16 cellular contexts compared by ENCODE assay signal in the genomic region with DNA sequence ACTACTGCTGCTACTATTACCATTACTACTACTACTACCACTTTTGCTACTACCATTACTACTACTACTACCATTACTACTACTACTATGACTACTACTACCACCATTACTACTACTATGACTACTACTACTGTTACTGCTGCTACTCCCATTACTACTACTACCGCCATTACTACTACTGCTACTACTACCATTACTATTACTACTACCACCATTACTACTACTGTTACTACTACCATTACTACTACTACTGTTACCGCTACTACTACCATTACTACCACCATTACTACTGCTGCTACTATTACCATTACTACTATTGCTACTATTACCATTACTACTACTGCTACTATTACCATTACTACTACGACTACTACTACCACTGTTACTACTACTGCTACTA.
DNase-seq lines count a peak whose midpoint lies in the region; ATAC-seq, FAIRE-seq and TF ChIP-seq lines count a peak whose summit lies in the region.
"Had no signal": no experiment of that assay in that cellular context is flagged by ENCODE, and none has a peak within 500 bp of the region (broad histone marks: within the 10 kb centered on the region; RNA-seq: fewer than 3 reads in every experiment).

No MANE protein-coding gene starts in this region.

- H3K4me1 ChIP-seq in HEK293 (ENCODE audit: control insufficient read depth, insufficient read depth, low read length) (no peaks in the 10 kb centered on the region), GM12878 (ENCODE audit: control insufficient read depth, insufficient read depth, low read length) (no peaks in the 10 kb centered on the region), endodermal cell (ENCODE audit: control insufficient read depth, insufficient read depth, low read length) (no peaks in the 10 kb centered on the region)
- H3K4me1 ChIP-seq in CD8-positive, alpha-beta memory T cell (ENCODE audit: insufficient read depth, low read length): no peaks in the 10 kb centered on the region
- H3K4me1 ChIP-seq: Caco-2, HAP-1 had no signal

- no peak for TF ChIP-seq POLR2A in GM12878 (IDR thresholded peaks at IDR 0.05; ENCODE audit: low read depth, low read length)

- no peak overlapping the region for H2AFZ ChIP-seq in GM12878 (ENCODE audit: control insufficient read depth, low read depth, low read length)
- H2AFZ ChIP-seq: GM23338 had no signal

- no peaks in the 10 kb centered on the region for H3K4me1 Mint-ChIP-seq in endodermal cell
- no peaks in the 10 kb centered on the region for H3K4me1 Mint-ChIP-seq in CD8-positive, alpha-beta memory T cell
- H3K4me1 Mint-ChIP-seq: CD4-positive, alpha-beta memory T cell; GM23338 had no signal

- no peak overlapping the region for H3K27ac Mint-ChIP-seq in endodermal cell
- H3K27ac Mint-ChIP-seq in CD8-positive, alpha-beta memory T cell: no peak overlapping the region
- H3K27ac Mint-ChIP-seq: CD4-positive, alpha-beta memory T cell; GM23338 had no signal

- DNase-seq in GM12878 (ENCODE audit: low read depth, low spot score) (no peak), endodermal cell (no peak), cardiac septum (ENCODE audit: low spot score) (no peak), NCI-H2171 (lab: John Stamatoyannopoulos, UW) (no peak)
- DNase-seq in CD8-positive, alpha-beta memory T cell: no peak
- DNase-seq: C1 segment of cervical spinal cord; Caco-2; CD4-positive, alpha-beta memory T cell; DMS153; DND-41 had no signal

- H3K36me3 Mint-ChIP-seq in endodermal cell (ENCODE audit: low read depth): no peaks in the 10 kb centered on the region
- no peaks in the 10 kb centered on the region for H3K36me3 Mint-ChIP-seq in CD8-positive, alpha-beta memory T cell
- H3K36me3 Mint-ChIP-seq: CD4-positive, alpha-beta memory T cell had no signal

- RAD21 ChIA-PET in GM12878 (lab: Charles Lee; ENCODE audit: unreplicated experiment): no interaction called here

- H3K9me3 Mint-ChIP-seq in endodermal cell: peaks cover 4% of the 10 kb centered on the region
- no peaks in the 10 kb centered on the region for H3K9me3 Mint-ChIP-seq in CD8-positive, alpha-beta memory T cell
- H3K9me3 Mint-ChIP-seq: GM23338 had no signal

- H3K27ac ChIP-seq in HEK293 (ENCODE audit: extremely low read depth, low read depth, low read length) (no peak overlapping the region), GM12878 (ENCODE audit: control insufficient read depth, insufficient read depth) (no peak overlapping the region), endodermal cell (ENCODE audit: low read depth, low read length) (no peak overlapping the region)
- no peak overlapping the region for H3K27ac ChIP-seq in CD8-positive, alpha-beta memory T cell (ENCODE audit: low read depth, low read length)

- H3K9me3 ChIP-seq in HEK293 (ENCODE audit: control insufficient read depth, insufficient read depth, low read depth, low read length) (no peaks in the 10 kb centered on the region), GM12878 (replicated peaks; ENCODE audit: control insufficient read depth, insufficient read depth, low read length) (no peaks in the 10 kb centered on the region; the same call in 2 of the 3 replicates), endodermal cell (ENCODE audit: control insufficient read depth, low read length) (peaks cover 8% of the 10 kb centered on the region)
- no peaks in the 10 kb centered on the region for H3K9me3 ChIP-seq in CD8-positive, alpha-beta memory T cell (ENCODE audit: low read length)
- H3K9me3 ChIP-seq: HAP-1 had no signal

- TF ChIP-seq CTCF in HEK293 (tag by site-specific recombination; IDR thresholded peaks at IDR 0.05) (no peak), GM12878 (IDR thresholded peaks at IDR 0.05 in 2 of 3, conservative IDR thresholded peaks at IDR 0.05 in 1 of 3; ENCODE audit: control insufficient read depth in 2 of 3, extremely low read depth in 1 of 3, insufficient read depth in 1 of 3, low read depth in 3 of 3, low read length in 3 of 3) (no peak), endodermal cell (conservative IDR thresholded peaks at IDR 0.05) (no peak)

- SMC1A ChIA-PET in GM12878 (lab: Charles Lee; ENCODE audit: uncharacterized antibody, unreplicated experiment): no interaction called here

- peaks cover 2% of the 10 kb centered on the region for H3K27me3 Mint-ChIP-seq in endodermal cell (ENCODE audit: insufficient read depth)
- H3K27me3 Mint-ChIP-seq in CD8-positive, alpha-beta memory T cell: peaks cover 6 to 7% of the 10 kb centered on the region in 2 donors

- H3K4me3 Mint-ChIP-seq in endodermal cell: no peak overlapping the region
- H3K4me3 Mint-ChIP-seq in CD8-positive, alpha-beta memory T cell: no peak overlapping the region
- H3K4me3 Mint-ChIP-seq: CD4-positive, alpha-beta memory T cell; GM23338 had no signal

- FAIRE-seq in GM12878 (lab: Jason Lieb, UNC): peak; percentile 72
- FAIRE-seq: G401.6, GM18507, H54 had no signal

- no peak for TF ChIP-seq RAD21 in GM12878 (IDR thresholded peaks at IDR 0.05; ENCODE audit: insufficient read depth, low read depth, low read length)

- no TSS peak for BruUV-seq in GM12878 (replicated peaks; lab: Mats Ljungman, UMichigan)

- in situ Hi-C loops in GM12878 (cut with MboI): no loop called here

- no peaks in the 10 kb centered on the region for H4K20me1 ChIP-seq in GM12878 (ENCODE audit: control insufficient read depth, insufficient read depth)

- H3K4me3 ChIP-seq in HEK293 (ENCODE audit: low read depth, low read length) (no peak overlapping the region), GM12878 (no peak overlapping the region), endodermal cell (ENCODE audit: low read length) (peak overlapping the region; percentile 46)
- H3K4me3 ChIP-seq in CD8-positive, alpha-beta memory T cell (ENCODE audit: low read length): no peak overlapping the region
- H3K4me3 ChIP-seq: GM23338, HAP-1 had no signal

- H3K79me2 ChIP-seq in GM12878 (ENCODE audit: control insufficient read depth, insufficient read depth, low read length): no peaks in the 10 kb centered on the region

- no peak for TF ChIP-seq EP300 in GM12878 (IDR thresholded peaks at IDR 0.05; ENCODE audit: borderline replicate concordance in 1 of 2, control insufficient read depth in 1 of 2, low read depth in 2 of 2, low read length in 2 of 2)

- POLR2A ChIA-PET in HEK293 (lab: Yijun Ruan, JAX): no interaction called here
- POLR2A ChIA-PET in GM12878 (lab: Charles Lee): no interaction called here
- POLR2A ChIA-PET in CD8-positive, alpha-beta memory T cell (lab: Charles Lee): no interaction called here

- no peaks in the 10 kb centered on the region for H3K27me3 ChIP-seq in GM12878 (replicated peaks in 1 of 2; ENCODE audit: control insufficient read depth in 2 of 2, insufficient read depth in 2 of 2, low read length in 1 of 2)
- H3K27me3 ChIP-seq in endodermal cell (ENCODE audit: control insufficient read depth, insufficient read depth, low read length, poor library complexity, severe bottlenecking): no peaks in the 10 kb centered on the region
- no peaks in the 10 kb centered on the region for H3K27me3 ChIP-seq in CD8-positive, alpha-beta memory T cell (ENCODE audit: insufficient read depth, low read length, poor library complexity, severe bottlenecking)

- CTCF ChIA-PET in HEK293 (lab: Yijun Ruan, JAX): no interaction called here
- CTCF ChIA-PET in GM12878 (lab: Yijun Ruan, JAX): no interaction called here
- CTCF ChIA-PET in CD8-positive, alpha-beta memory T cell (lab: Charles Lee): no interaction called here

- intact Hi-C loops in GM12878 (cut with micrococcal nuclease; ENCODE audit: unreplicated experiment): no loop called here
- intact Hi-C loops in cardiac septum (cut with DNase I): no loop called here

- ATAC-seq in GM12878: no peak
- ATAC-seq: GM23338 had no signal

- 92% methylated on average over 3 of the region's 3 CpGs for WGBS in GM12878 (ENCODE audit: insufficient coverage, insufficient replicate concordance, low lambda C conversion rate, missing lambda C conversion rate)
- 92 to 100% methylated on average over 3 of the region's 3 CpGs for WGBS in endodermal cell (ENCODE audit: insufficient coverage in 1 of 2, insufficient read length in 1 of 2), 2 experiments

- no peak overlapping the region for H3K4me2 ChIP-seq in GM12878 (ENCODE audit: control insufficient read depth, insufficient read depth)
- H3K4me2 ChIP-seq: GM23338 had no signal

- H3K36me3 ChIP-seq in HEK293 (ENCODE audit: control insufficient read depth in 2 of 2, insufficient read depth in 1 of 2, low read length in 2 of 2) (no peaks in the 10 kb centered on the region), GM12878 (ENCODE audit: control insufficient read depth in 2 of 2, insufficient read depth in 2 of 2, low read length in 1 of 2) (no peaks in the 10 kb centered on the region), endodermal cell (ENCODE audit: control insufficient read depth, insufficient read depth, low read length) (no peaks in the 10 kb centered on the region)
- no peaks in the 10 kb centered on the region for H3K36me3 ChIP-seq in CD8-positive, alpha-beta memory T cell (ENCODE audit: insufficient read depth, low read length)
- H3K36me3 ChIP-seq: HAP-1 had no signal

- H3K9ac ChIP-seq in GM12878 (ENCODE audit: control insufficient read depth, insufficient read depth, low read length) (no peak overlapping the region), endodermal cell (ENCODE audit: extremely low read depth, low read length, poor library complexity, severe bottlenecking) (no peak overlapping the region)

TF ChIP-seq in HEK293, 187 proteins besides CTCF, POLR2A, EP300 and RAD21:
- TF ChIP-seq WT1 (tag by site-specific recombination; IDR thresholded peaks at IDR 0.05) (no peak), ZNF169 (tag by site-specific recombination; IDR thresholded peaks at IDR 0.05) (0 out of 2 replicates have a peak, but pooled peaks have one; percentile 8), ZNF274 (IDR thresholded peaks at IDR 0.05; ENCODE audit: low read length) (no peak), ZNF274 (tag by site-specific recombination; IDR thresholded peaks at IDR 0.05; ENCODE audit: borderline replicate concordance) (no peak)

TF ChIP-seq in GM12878, 131 proteins besides CTCF, POLR2A, EP300 and RAD21:
- TF ChIP-seq ZNF384 (IDR thresholded peaks at IDR 0.05; ENCODE audit: borderline replicate concordance, low read depth, low read length): no peak
- no peak for TF ChIP-seq IKZF1 (conservative IDR thresholded peaks at IDR 0.05)
- no peak for TF ChIP-seq HDGF (IDR thresholded peaks at IDR 0.05)
- TF ChIP-seq KLF5 (IDR thresholded peaks at IDR 0.05; ENCODE audit: partially characterized antibody): no peak
- no peak for TF ChIP-seq RUNX3 (IDR thresholded peaks at IDR 0.05; ENCODE audit: low read length)
- TF ChIP-seq CEBPB (IDR thresholded peaks at IDR 0.05; ENCODE audit: borderline replicate concordance in 1 of 2, low read depth in 2 of 2, low read length in 2 of 2): no peak
- TF ChIP-seq ZNF622 (IDR thresholded peaks at IDR 0.05): no peak
- no peak for TF ChIP-seq GABPA (IDR thresholded peaks at IDR 0.05; ENCODE audit: low read depth)
